Comparison of ENCODE assay signal across 14 cellular contexts in genomic region chr14:103450423-103450822, GRCh38.
"Had no signal": no experiment of that assay in that cellular context is flagged by ENCODE, and none has a peak within 500 bp of the region (broad histone marks: within the 10 kb centered on the region; RNA-seq: fewer than 3 reads in every experiment).

No MANE protein-coding gene starts in this region.

- H3K27me3 ChIP-seq: adrenal gland, esophagus muscularis mucosa, foreskin keratinocyte, transverse colon had no signal

- H3K27ac Mint-ChIP-seq: activated T-helper 17 cell treated with anti-CD3 and anti-CD28 coated beads, Interleukin-2, amount 50 U/mL, for 72 hours; stimulated activated naive B cell treated with anti-CD40 and anti-IgM and Interleukin-4, amounts not matched to agents 10 μg/mL and 1 μg/mL and 100 μg/mL, for 72 hours had no signal

- H3K4me1 ChIP-seq: foreskin keratinocyte had no signal

- H3K27me3 Mint-ChIP-seq: activated T-helper 17 cell treated with anti-CD3 and anti-CD28 coated beads, Interleukin-2, amount 50 U/mL, for 72 hours; naive thymus-derived CD8-positive, alpha-beta T cell; stimulated activated naive B cell treated with anti-CD40 and anti-IgM and Interleukin-4, amounts not matched to agents 10 μg/mL and 1 μg/mL and 100 μg/mL, for 72 hours had no signal

- H3K4me3 Mint-ChIP-seq: activated T-helper 17 cell treated with anti-CD3 and anti-CD28 coated beads, Interleukin-2, amount 50 U/mL, for 72 hours; naive thymus-derived CD8-positive, alpha-beta T cell; stimulated activated naive B cell treated with anti-CD40 and anti-IgM and Interleukin-4, amounts not matched to agents 10 μg/mL and 1 μg/mL and 100 μg/mL, for 72 hours had no signal

- H3K27ac ChIP-seq: adrenal gland, esophagus muscularis mucosa, foreskin keratinocyte, skin epidermis, transverse colon had no signal

- DNase-seq: activated CD4-positive, alpha-beta T cell treated with anti-CD3 and anti-CD28 coated beads, Interleukin-2, amount 50 U/mL, for 48 hours; activated naive CD4-positive, alpha-beta T cell treated with anti-CD3 and anti-CD28 coated beads, Interleukin-2, amount 50 U/mL, for 16 hours; adrenal gland; caudate nucleus; foreskin keratinocyte; naive thymus-derived CD8-positive, alpha-beta T cell; posterior cingulate gyrus; stimulated activated CD4-positive, alpha-beta T cell treated with anti-CD3 and anti-CD28 coated beads, Interleukin-15, amount 100 ng/mL, for 24 hours; stimulated activated CD4-positive, alpha-beta T cell treated with anti-CD3 and anti-CD28 coated beads, Interleukin-4, amount 100 ng/mL, for 1 hour; stimulated activated naive B cell treated with anti-CD40 and anti-IgM and Interleukin-4, amounts not matched to agents 10 μg/mL and 1 μg/mL and 100 μg/mL, for 72 hours; transverse colon had no signal

- H3K9me3 Mint-ChIP-seq: activated T-helper 17 cell treated with anti-CD3 and anti-CD28 coated beads, Interleukin-2, amount 50 U/mL, for 72 hours; naive thymus-derived CD8-positive, alpha-beta T cell; stimulated activated naive B cell treated with anti-CD40 and anti-IgM and Interleukin-4, amounts not matched to agents 10 μg/mL and 1 μg/mL and 100 μg/mL, for 72 hours had no signal

- H3K9me3 ChIP-seq: adrenal gland, esophagus muscularis mucosa, transverse colon had no signal

- ATAC-seq: activated T-helper 17 cell treated with anti-CD3 and anti-CD28 coated beads, Interleukin-2, amount 50 U/mL, for 72 hours; foreskin keratinocyte; naive thymus-derived CD8-positive, alpha-beta T cell; stimulated activated naive B cell treated with anti-CD40 and anti-IgM and Interleukin-4, amounts not matched to agents 10 μg/mL and 1 μg/mL and 100 μg/mL, for 72 hours had no signal

- H3K4me3 ChIP-seq: adrenal gland, esophagus muscularis mucosa, skin epidermis, transverse colon had no signal
